In the genomic region with DNA sequence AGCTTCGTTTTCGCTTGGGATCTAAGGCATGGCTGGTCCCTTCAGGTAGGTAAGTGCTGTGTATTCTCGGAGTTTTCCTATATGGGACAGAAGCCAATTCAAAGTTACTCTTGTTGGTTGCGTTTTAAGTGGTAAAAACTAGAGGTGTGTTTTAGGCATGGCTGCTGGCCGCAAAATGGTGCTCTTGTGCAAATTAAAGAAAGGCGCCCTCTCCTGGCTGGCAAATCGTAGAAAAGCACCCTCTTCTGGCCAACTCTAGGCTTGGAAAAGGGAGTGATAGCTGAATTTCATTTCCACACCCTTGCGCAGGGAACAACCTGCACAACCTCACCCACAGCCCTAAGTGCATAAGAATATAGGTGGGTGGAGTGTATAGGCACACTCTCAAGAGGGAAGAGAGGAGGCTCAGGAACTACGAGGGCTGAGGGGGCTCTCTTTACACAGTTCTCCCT, we compare ENCODE assay signal across 9 cellular contexts. TPM values are rescaled to one million over a fixed set of nuclear protein-coding genes. Genes with fewer than 3 reads are reported as not detected.
DNase-seq lines count a peak whose midpoint lies in the region; ATAC-seq and TF ChIP-seq lines count a peak whose summit lies in the region.
"Had no signal": no experiment of that assay in that cellular context is flagged by ENCODE, and none has a peak within 500 bp of the region (broad histone marks: within the 10 kb centered on the region; RNA-seq: fewer than 3 reads in every experiment).

No MANE protein-coding gene starts in this region.

- H3K27me3 ChIP-seq in GM23248 (replicated peaks; ENCODE audit: insufficient read depth) (peaks cover 6% of the 10 kb centered on the region), Panc1 (ENCODE audit: control insufficient read depth, insufficient read depth, low read length) (peaks cover 21% of the 10 kb centered on the region; the same call in 1 of the 2 replicates), dorsolateral prefrontal cortex (peaks cover 0 to under 1% (median 0%) of the 10 kb centered on the region in 45 donors)

- H3K36me3 ChIP-seq in GM23248 (ENCODE audit: low read depth) (no peaks in the 10 kb centered on the region), Panc1 (ENCODE audit: control insufficient read depth, insufficient read depth, low read length) (no peaks in the 10 kb centered on the region)
- H3K36me3 ChIP-seq: thoracic aorta had no signal

- H3F3A ChIP-seq in GM23248 (ENCODE audit: insufficient read depth) = no peaks in the 10 kb centered on the region

- H2AFZ ChIP-seq in GM23248 = no peak overlapping the region

- DNase-seq in AG09319 (ENCODE audit: extremely low read depth, low read depth) (no peak), GM23248 (peak; percentile 47), Panc1 (ENCODE audit: low read depth, low spot score) (no peak), dorsolateral prefrontal cortex (no peak), pulmonary artery endothelial cell (ENCODE audit: low read depth, low spot score) (peak; percentile 10), amniotic stem cell (lab: John Stamatoyannopoulos, UW) (no peak)

- no peak overlapping the region for H3K4me2 ChIP-seq in GM23248 (ENCODE audit: unreplicated experiment)

- CTCF ChIA-PET in Panc1 (lab: Charles Lee) = interaction anchor here (1.2 kb wide), 1 partner anchor 188 kb away, joined by 3 read pairs; no protein-coding TSS in a partner anchor

- H3K79me2 ChIP-seq in GM23248 (ENCODE audit: insufficient read depth) = no peaks in the 10 kb centered on the region

- no peaks in the 10 kb centered on the region for H4K20me1 ChIP-seq in GM23248 (ENCODE audit: insufficient read depth)

- in situ Hi-C loops in GM23248 (cut with MboI) (no loop called here), Panc1 (cut with HindIII; ENCODE audit: low pct_unique_long_range_greater_than_20kb, low sequenced_read_pairs) (no loop called here)

- no peaks in the 10 kb centered on the region for H3K9me3 ChIP-seq in GM23248 (ENCODE audit: low read depth)
- H3K9me3 ChIP-seq in Panc1 (ENCODE audit: control insufficient read depth, insufficient read depth, low read depth, low read length) = no peaks in the 10 kb centered on the region
- H3K9me3 ChIP-seq: thoracic aorta had no signal

- WGBS in GM23248 (ENCODE audit: low coverage in 1 of 2, low lambda C conversion rate in 2 of 2, missing lambda C conversion rate in 2 of 2), 2 experiments = 84 to 86% methylated on average over 9 of the region's 9 CpGs

- intact Hi-C loops in Panc1 (cut with micrococcal nuclease; ENCODE audit: unreplicated experiment) (no loop called here), dorsolateral prefrontal cortex (cut with DNase I) (loop anchor here in 1 of 2 donors (10.0 kb wide), 1 partner anchor 321 kb away; a partner anchor contains a TSS)

- no peak overlapping the region for H3K27ac ChIP-seq in GM23248
- no peak overlapping the region for H3K27ac ChIP-seq in Panc1 (ENCODE audit: low read length)
- no peak overlapping the region for H3K27ac ChIP-seq in dorsolateral prefrontal cortex
- H3K27ac ChIP-seq: thoracic aorta had no signal

- no peak overlapping the region for H3K9ac ChIP-seq in GM23248

- H3K9me2 ChIP-seq in GM23248 (ENCODE audit: insufficient read depth) = no peaks in the 10 kb centered on the region

- BruUV-seq in Panc1 (replicated peaks; lab: Mats Ljungman, UMichigan) = no TSS peak

- ATAC-seq in Panc1 (no peak), HG03432 (IDR thresholded peaks at IDR 0.05; ENCODE audit: unreplicated experiment) (no peak), HG03378 (IDR thresholded peaks at IDR 0.05; ENCODE audit: unreplicated experiment) (no peak)

- POLR2A ChIA-PET in Panc1 (lab: Charles Lee) = no interaction called here

- H3K4me1 ChIP-seq in GM23248 (ENCODE audit: insufficient read depth) = no peaks in the 10 kb centered on the region
- H3K4me1 ChIP-seq in Panc1 (ENCODE audit: control insufficient read depth, insufficient read depth, low read length) = 0 out of 2 replicates have a peak, but pooled peaks cover 5% of the 10 kb centered on the region

- H3K4me3 ChIP-seq in GM23248 (no peak overlapping the region), Panc1 (ENCODE audit: low read depth in 2 of 2, low read length in 2 of 2) (no peak overlapping the region), dorsolateral prefrontal cortex (no peak overlapping the region)
- H3K4me3 ChIP-seq: thoracic aorta had no signal

- TF ChIP-seq CTCF in AG09319 (IDR thresholded peaks at IDR 0.05; ENCODE audit: low read depth, low read length) (peak; percentile 45), Panc1 (IDR thresholded peaks at IDR 0.05) (peak; percentile 79), dorsolateral prefrontal cortex (IDR thresholded peaks at IDR 0.05 in 54 of 56, conservative IDR thresholded peaks at IDR 0.05 in 2 of 56; ENCODE audit: low read depth in 1 of 56, partially characterized antibody in 56 of 56) (peak in 37 of 56 donors; percentile 7 to 50 (median 23))

RNA-seq across cellular contexts. Expression of a gene that starts 23.5 kb away (rescaled TPM):
- total RNA-seq in GM23248 (2014; rRNA removed; shearing (Covaris generic)) = not detected in 2 replicates
- not detected in 2 replicates for polyA plus RNA-seq in GM23248 (2016; fragmentation: Nextera tagmentation; extraction: Ambion mirVana)
- total RNA-seq in Panc1 (2021; ENCODE audit: unreplicated experiment) = not detected
- polyA plus RNA-seq in Panc1 (2012; ENCODE audit: insufficient read length) = not detected
- under 1 TPM in 8 of 120 experiments, not detected in 112; 0.28 to 0.56 (median 0.32) TPM for total RNA-seq in dorsolateral prefrontal cortex
- not detected in 2 replicates for total RNA-seq in pulmonary artery endothelial cell
- total RNA-seq: thoracic aorta had no signal

Comparison
In these comparisons a context has a peak if more than half of its experiments do, and no peak if none do; other contexts are left out.
1. DNase-seq: peak in GM23248 (single experiment) and pulmonary artery endothelial cell (single experiment); none in AG09319 (single experiment), Panc1 (single experiment), dorsolateral prefrontal cortex (0 of 10) and amniotic stem cell (single experiment).
2. CTCF ChIP-seq: peak in every context shown above with its lines; median percentile 79 in Panc1; 45 in AG09319; 23 in dorsolateral prefrontal cortex.